Comparison of ENCODE assay signal across 25 cellular contexts in the genomic region with DNA sequence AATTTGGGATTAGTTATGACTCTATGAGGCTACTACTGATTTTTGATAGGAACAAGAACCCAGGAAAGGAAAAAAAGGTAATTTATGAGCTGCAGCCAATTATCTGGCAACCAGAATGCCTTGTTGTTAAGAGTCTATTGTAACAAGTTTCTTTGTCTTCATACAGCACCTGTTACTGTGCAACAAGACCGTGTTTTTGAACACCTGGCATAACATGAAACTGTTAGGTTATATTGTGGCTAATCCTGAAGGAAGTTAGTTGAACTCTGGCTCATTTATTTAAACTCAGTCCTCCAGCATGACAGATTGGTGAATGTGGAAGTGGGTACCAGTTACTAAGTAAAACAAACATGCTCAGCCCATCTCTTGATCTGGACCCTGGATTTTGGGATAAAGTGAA. TPM values are rescaled to one million over a fixed set of nuclear protein-coding genes. Genes with fewer than 3 reads are reported as not detected.
DNase-seq lines count a peak whose midpoint lies in the region; ATAC-seq, FAIRE-seq and TF ChIP-seq lines count a peak whose summit lies in the region.
"Had no signal": no experiment of that assay in that cellular context is flagged by ENCODE, and none has a peak within 500 bp of the region (broad histone marks: within the 10 kb centered on the region; RNA-seq: fewer than 3 reads in every experiment).

No MANE protein-coding gene starts in this region.

- intact Hi-C loops in pancreas (cut with DNase I) (no loop called here), heart right ventricle (cut with DNase I) (no loop called here)

- H3K4me1 ChIP-seq in pancreas (no peaks in the 10 kb centered on the region), heart right ventricle (peaks cover 0 to 18% (median 7%) of the 10 kb centered on the region in 9 donors)
- H3K4me1 ChIP-seq: Caco-2, uterus had no signal

- DNase-seq in NCI-H2196 (lab: John Stamatoyannopoulos, UW; ENCODE audit: unreplicated experiment) (peak; percentile 16), NCI-H2196 treated with DMSO at 0.1 percent for 48 hours (lab: John Stamatoyannopoulos, UW; ENCODE audit: unreplicated experiment) (no peak), NCI-H1417 (lab: John Stamatoyannopoulos, UW) (peak in 2 of 3 experiments; percentile 37 to 82), NCI-H774 (lab: John Stamatoyannopoulos, UW) (peak; percentile 48), pancreas (no peak), heart right ventricle (no peak)
- DNase-seq: activated gamma-delta T cell treated with Interleukin-2 at 50 U/mL for 16 hours; activated T-cell treated with anti-CD3 and anti-CD28 coated beads, Interleukin-2, amount 50 U/mL, for 1 hour; brain microvascular endothelial cell; Caco-2; EL; esophagus squamous epithelium; gastrocnemius medialis; hypothalamus; NCI-H446; psoas muscle; T-helper 9 cell; uterus had no signal

- H3K36me3 ChIP-seq in pancreas (no peaks in the 10 kb centered on the region), heart right ventricle (peaks cover 0 to 3% (median 0%) of the 10 kb centered on the region in 9 donors)
- H3K36me3 ChIP-seq: gastrocnemius medialis, uterus had no signal

- H3K27ac ChIP-seq in pancreas (peak overlapping the region in 1 of 4 donors; percentile 5), heart right ventricle (no peak overlapping the region)
- H3K27ac ChIP-seq: brain microvascular endothelial cell, esophagus squamous epithelium, gastrocnemius medialis, psoas muscle, uterus had no signal

- no peak for FAIRE-seq in pancreas (lab: Jason Lieb, UNC)
- FAIRE-seq: colon, islet of Langerhans had no signal

- ATAC-seq in pancreas = peak in 3 of 4 donors; percentile 17 to 67 (median 67)
- no peak for ATAC-seq in HG03139 (IDR thresholded peaks at IDR 0.05; ENCODE audit: unreplicated experiment)
- ATAC-seq in heart right ventricle = no peak
- ATAC-seq in GM18858 (IDR thresholded peaks at IDR 0.05; ENCODE audit: unreplicated experiment) = no peak
- ATAC-seq: gastrocnemius medialis; HCT116; psoas muscle; stimulated activated effector memory CD8-positive, alpha-beta T cell treated with anti-CD3 and anti-CD28 coated beads, Interleukin-12 subunit alpha, Interleukin-12 subunit beta, amount 100 ng/mL, for 72 hours had no signal

- TF ChIP-seq CTCF in pancreas (IDR thresholded peaks at IDR 0.05) (no peak), heart right ventricle (IDR thresholded peaks at IDR 0.05) (no peak)

- H3K9me3 ChIP-seq in pancreas = no peaks in the 10 kb centered on the region
- H3K9me3 ChIP-seq in heart right ventricle = peaks cover 0 to 11% (median 0%) of the 10 kb centered on the region in 11 donors
- H3K9me3 ChIP-seq: gastrocnemius medialis, uterus had no signal

- no peak overlapping the region for H3K4me3 ChIP-seq in pancreas
- no peak overlapping the region for H3K4me3 ChIP-seq in heart right ventricle
- H3K4me3 ChIP-seq: esophagus squamous epithelium, gastrocnemius medialis, lung, psoas muscle, uterus had no signal

- no peaks in the 10 kb centered on the region for H3K27me3 ChIP-seq in pancreas
- H3K27me3 ChIP-seq in heart right ventricle = no peaks in the 10 kb centered on the region
- H3K27me3 ChIP-seq: brain microvascular endothelial cell, esophagus squamous epithelium, gastrocnemius medialis, uterus had no signal

- WGBS in pancreas, 2 donors = 61 to 63% methylated on average over 1 of the region's 1 CpG
- WGBS in heart right ventricle, 2 donors = 73 to 78% methylated on average over 1 of the region's 1 CpG

RNA-seq across cellular contexts. Expression of a gene that starts 33.0 kb away (rescaled TPM):
- total RNA-seq in pancreas = 10 to 100 TPM in 2 of 6 donors, 1 to 10 TPM in 4; 7.0 to 19.1 (median 8.8) TPM
- 10 to 100 TPM in 1 of 2 donors, 1 to 10 TPM in 1; 7.9 to 12.1 TPM for polyA plus RNA-seq in pancreas
- 10 to 100 TPM; 15.2 to 32.7 (median 22.4) TPM for total RNA-seq in heart right ventricle
- 10 to 100 TPM; 18.8 to 21.6 TPM for polyA plus RNA-seq in heart right ventricle

Comparison
In these comparisons a context has a peak if more than half of its experiments do, and no peak if none do; other contexts are left out.
1. DNase-seq: peak in NCI-H2196 (single experiment), NCI-H1417 (2 of 3) and NCI-H774 (single experiment); none in NCI-H2196 treated with DMSO at 0.1 percent for 48 hours (single experiment), pancreas (0 of 6) and heart right ventricle (0 of 2).
2. ATAC-seq: peak in pancreas (3 of 4); none in HG03139 (single experiment), heart right ventricle (0 of 8) and GM18858 (single experiment).